Comparison of ENCODE assay signal across 19 cellular contexts in the genomic region with DNA sequence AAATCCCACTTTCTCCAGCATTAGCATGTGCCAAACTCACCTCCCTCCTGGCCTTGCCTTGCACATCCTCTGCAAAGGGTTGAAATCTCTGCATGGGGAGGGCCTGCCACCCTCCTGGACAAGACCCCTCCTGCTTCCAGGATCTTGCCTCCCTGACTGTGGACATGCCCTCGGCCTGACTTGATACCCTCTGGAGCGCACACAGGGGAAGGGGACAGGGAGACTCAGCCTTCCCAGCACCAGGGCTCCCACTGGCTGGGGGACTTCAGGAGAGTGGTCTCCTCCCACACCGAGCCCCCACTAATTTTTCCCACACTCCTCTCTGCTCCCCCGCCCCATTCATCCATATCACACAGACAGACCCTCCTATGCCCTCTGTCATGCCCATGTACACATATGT. TPM values are rescaled to one million over a fixed set of nuclear protein-coding genes. Genes with fewer than 3 reads are reported as not detected.
A peak's percentile ranks its signal among the peaks of the same experiment; 100 is the strongest.
DNase-seq lines count a peak whose midpoint lies in the region; ATAC-seq, FAIRE-seq and TF ChIP-seq lines count a peak whose summit lies in the region.
"Had no signal": no experiment of that assay in that cellular context is flagged by ENCODE, and none has a peak within 500 bp of the region (broad histone marks: within the 10 kb centered on the region; RNA-seq: fewer than 3 reads in every experiment).

No MANE protein-coding gene starts in this region.

- TF ChIP-seq POLR2A in sigmoid colon (IDR thresholded peaks at IDR 0.05) (no peak), prostate gland (IDR thresholded peaks at IDR 0.05) (no peak)

- intact Hi-C loops in kidney (cut with DNase I) = no loop called here
- intact Hi-C loops in sigmoid colon (cut with DNase I) = no loop called here
- intact Hi-C loops in prostate gland (cut with DNase I) = no loop called here

- H3K27ac Mint-ChIP-seq in T-helper 17 cell = peak overlapping the region; percentile 27

- H3K36me3 ChIP-seq in BLaER1 = no peaks in the 10 kb centered on the region
- H3K36me3 ChIP-seq in kidney (ENCODE audit: control insufficient read depth in 1 of 2, insufficient read depth in 2 of 2, low read length in 2 of 2) = no peaks in the 10 kb centered on the region
- H3K36me3 ChIP-seq in sigmoid colon = peaks cover 0 to 4% (median 0%) of the 10 kb centered on the region in 4 donors
- H3K36me3 ChIP-seq in prostate gland = no peaks in the 10 kb centered on the region

- TF ChIP-seq EP300 in sigmoid colon (IDR thresholded peaks at IDR 0.05) = no peak

- WGBS in sigmoid colon, 2 donors = 94 to 96% methylated on average over 4 of the region's 4 CpGs
- WGBS in prostate gland = 95% methylated on average over 4 of the region's 4 CpGs

- H3K27me3 Mint-ChIP-seq in T-helper 17 cell = peaks cover 6% of the 10 kb centered on the region

- no peaks in the 10 kb centered on the region for H3K9me3 ChIP-seq in BLaER1
- H3K9me3 ChIP-seq in T-helper 17 cell (ENCODE audit: control insufficient read depth, low read length, poor library complexity, severe bottlenecking) = no peaks in the 10 kb centered on the region
- no peaks in the 10 kb centered on the region for H3K9me3 ChIP-seq in kidney (ENCODE audit: control insufficient read depth in 1 of 2, low read length in 2 of 2)
- no peaks in the 10 kb centered on the region for H3K9me3 ChIP-seq in sigmoid colon
- H3K9me3 ChIP-seq in prostate gland = no peaks in the 10 kb centered on the region
- H3K9me3 ChIP-seq: gastroesophageal sphincter had no signal

- H3K4me3 Mint-ChIP-seq in T-helper 17 cell = no peak overlapping the region

- no peaks in the 10 kb centered on the region for H4K20me1 ChIP-seq in BLaER1

- peaks cover 24% of the 10 kb centered on the region for H3K4me1 Mint-ChIP-seq in T-helper 17 cell

- H3K27ac ChIP-seq in BLaER1 (no peak overlapping the region), kidney (ENCODE audit: low read depth in 2 of 2, low read length in 2 of 2) (no peak overlapping the region), sigmoid colon (peak overlapping the region in 3 of 4 donors; percentile 81 to 99 (median 94)), prostate gland (no peak overlapping the region)
- H3K27ac ChIP-seq: epithelial cell of prostate had no signal

- H3K4me1 ChIP-seq in BLaER1 (peaks cover 82% of the 10 kb centered on the region), kidney (ENCODE audit: control insufficient read depth in 1 of 2, insufficient read depth in 1 of 2, low read depth in 1 of 2, low read length in 2 of 2) (peaks cover 12 to 19% of the 10 kb centered on the region in 2 donors), sigmoid colon (peaks cover 3 to 62% (median 52%) of the 10 kb centered on the region in 4 donors), prostate gland (replicated peaks) (peaks cover 5% of the 10 kb centered on the region)

- ATAC-seq in T-helper 17 cell = no peak
- no peak for ATAC-seq in GM19328 (IDR thresholded peaks at IDR 0.05; ENCODE audit: unreplicated experiment)
- ATAC-seq: gastroesophageal sphincter had no signal

- H3K4me2 ChIP-seq in BLaER1 = peak overlapping the region; percentile 34

- H3K27me3 ChIP-seq in BLaER1 (no peaks in the 10 kb centered on the region), sigmoid colon (no peaks in the 10 kb centered on the region), prostate gland (replicated peaks; ENCODE audit: insufficient read depth) (no peaks in the 10 kb centered on the region)
- H3K27me3 ChIP-seq: dorsolateral prefrontal cortex, gastroesophageal sphincter had no signal

- FAIRE-seq in kidney (lab: Jason Lieb, UNC) = no peak
- no peak for FAIRE-seq in frontal cortex (lab: Jason Lieb, UNC)

- no peak overlapping the region for H3K4me3 ChIP-seq in BLaER1
- no peak overlapping the region for H3K4me3 ChIP-seq in kidney (ENCODE audit: low read length in 2 of 2)
- H3K4me3 ChIP-seq in sigmoid colon = no peak overlapping the region
- no peak overlapping the region for H3K4me3 ChIP-seq in prostate gland
- H3K4me3 ChIP-seq: gastroesophageal sphincter had no signal

- no peak for TF ChIP-seq CTCF in kidney (IDR thresholded peaks at IDR 0.05; ENCODE audit: borderline replicate concordance, extremely low read depth, insufficient read depth)
- TF ChIP-seq CTCF in sigmoid colon (IDR thresholded peaks at IDR 0.05) = no peak
- no peak for TF ChIP-seq CTCF in prostate gland (IDR thresholded peaks at IDR 0.05)

- DNase-seq in T-helper 17 cell (no peak), kidney (peak; percentile 27), sigmoid colon (no peak), frontal cortex (ENCODE audit: low spot score in 2 of 2) (no peak), prostate gland (ENCODE audit: low spot score) (no peak), NCI-H1092 treated with DMSO at 0.1 percent for 48 hours (lab: John Stamatoyannopoulos, UW) (no peak)
- DNase-seq: activated CD4-positive, alpha-beta T cell treated with anti-CD3 and anti-CD28 coated beads for 48 hours; DMS79; dorsolateral prefrontal cortex; NCI-H187 treated with DMSO at 0.1 percent for 48 hours; NCI-H226; NCI-H774; SHP77; stimulated activated CD8-positive, alpha-beta memory T cell treated with anti-CD3 and anti-CD28 coated beads, Interleukin-4, amount 100 ng/mL, for 48 hours had no signal

- no peak overlapping the region for H3K9ac ChIP-seq in BLaER1
- no peak overlapping the region for H3K9ac ChIP-seq in kidney (ENCODE audit: low read length in 2 of 2)

- H3K36me3 Mint-ChIP-seq in T-helper 17 cell (ENCODE audit: low read depth) = no peaks in the 10 kb centered on the region

RNA-seq across cellular contexts. Expression of gene SGCA, which starts 14.3 kb away (rescaled TPM):
- not detected for total RNA-seq in T-helper 17 cell
- total RNA-seq in kidney = 4.2 TPM
- 5.5 TPM for polyA plus RNA-seq in kidney (ENCODE audit: insufficient read depth, low read depth, low replicate concordance)
- 10 to 100 TPM; 27.3 to 80.1 (median 56.1) TPM for total RNA-seq in sigmoid colon
- 1 to 10 TPM; 2.5 to 7.2 (median 4.6) TPM for polyA plus RNA-seq in sigmoid colon
- total RNA-seq in frontal cortex = not detected
- 10 to 100 TPM; 13.9 to 19.4 TPM for total RNA-seq in prostate gland
- total RNA-seq: HT1080 had no signal

RNA-seq across cellular contexts. Expression of gene COL1A1, which starts 21.4 kb away (rescaled TPM):
- total RNA-seq in T-helper 17 cell = 10 to 100 TPM; 15.4 to 16.6 TPM
- 142 TPM for total RNA-seq in kidney
- 9.2 TPM for polyA plus RNA-seq in kidney (ENCODE audit: insufficient read depth, low read depth, low replicate concordance)
- 100 to 1,000 TPM in 1 of 4 donors, 10 to 100 TPM in 3; 43.6 to 459 (median 71.4) TPM for total RNA-seq in sigmoid colon
- polyA plus RNA-seq in sigmoid colon = 10 to 100 TPM in 2 of 3 donors, 1 to 10 TPM in 1; 7.8 to 96.7 (median 10.2) TPM
- total RNA-seq in frontal cortex = 26.1 TPM
- 10 to 100 TPM; 21.5 to 81.0 TPM for total RNA-seq in prostate gland

RNA-seq across cellular contexts. Expression of gene PPP1R9B, which starts 29.6 kb away (rescaled TPM):
- total RNA-seq in T-helper 17 cell = 100 to 1,000 TPM in 1 of 2 donors, 10 to 100 TPM in 1; 82.9 to 111 TPM
- total RNA-seq in kidney = 64.4 TPM
- 17.1 TPM for polyA plus RNA-seq in kidney (ENCODE audit: insufficient read depth, low read depth, low replicate concordance)
- total RNA-seq in sigmoid colon = 10 to 100 TPM; 15.3 to 18.8 (median 16.8) TPM
- polyA plus RNA-seq in sigmoid colon = 10 to 100 TPM in 2 of 3 donors, 1 to 10 TPM in 1; 9.0 to 38.7 (median 10.9) TPM
- 68.9 TPM for total RNA-seq in frontal cortex
- 10 to 100 TPM; 36.2 to 79.7 TPM for total RNA-seq in prostate gland

RNA-seq across cellular contexts. Expression of gene SAMD14, which starts 50.1 kb away (rescaled TPM):
- total RNA-seq in T-helper 17 cell = 1 to 10 TPM; 1.7 to 5.8 TPM
- total RNA-seq in kidney = 5.0 TPM
- polyA plus RNA-seq in kidney (ENCODE audit: insufficient read depth, low read depth, low replicate concordance) = 3.7 TPM
- 1 to 10 TPM in 1 of 4 donors, under 1 TPM in 3; 0.16 to 2.5 (median 0.63) TPM for total RNA-seq in sigmoid colon
- 1 to 10 TPM in 2 of 3 donors, under 1 TPM in 1; 0.92 to 1.3 (median 1.2) TPM for polyA plus RNA-seq in sigmoid colon
- 21.2 TPM for total RNA-seq in frontal cortex
- 1 to 10 TPM; 2.5 to 7.4 TPM for total RNA-seq in prostate gland
- total RNA-seq: HT1080 had no signal

Comparison
In these comparisons a context has a peak if more than half of its experiments do, and no peak if none do; other contexts are left out.
1. H3K27ac ChIP-seq: peak in sigmoid colon (3 of 4); none in BLaER1 (single experiment), kidney (0 of 2) and prostate gland (0 of 2).